In the genomic region with DNA sequence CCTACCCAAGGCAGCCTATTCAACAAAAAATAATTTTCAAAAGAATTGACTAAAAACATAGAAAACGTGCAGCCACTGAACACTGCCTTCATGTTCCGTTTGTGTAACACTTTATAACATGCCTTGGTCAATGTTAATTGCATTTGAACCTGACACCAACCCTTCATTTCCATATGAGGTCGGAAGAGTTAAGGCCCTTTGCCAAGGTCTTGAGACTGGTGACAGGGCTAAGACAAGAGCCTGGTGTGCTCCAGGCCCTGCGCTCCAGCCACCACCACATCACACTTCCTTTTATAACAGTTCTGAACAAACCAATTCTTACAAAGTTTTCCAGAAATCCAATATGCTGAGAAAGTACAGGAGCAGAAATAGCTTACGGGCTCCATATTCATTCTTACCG, we compare ENCODE assay signal across 18 cellular contexts. TPM values are rescaled to one million over a fixed set of nuclear protein-coding genes. Genes with fewer than 3 reads are reported as not detected.
DNase-seq lines count a peak whose midpoint lies in the region; ATAC-seq and TF ChIP-seq lines count a peak whose summit lies in the region.
"Had no signal": no experiment of that assay in that cellular context is flagged by ENCODE, and none has a peak within 500 bp of the region (broad histone marks: within the 10 kb centered on the region; RNA-seq: fewer than 3 reads in every experiment).

No MANE protein-coding gene starts in this region.

- H3K4me2 ChIP-seq in neural cell (ENCODE audit: low read length): no peak overlapping the region

- H3F3A ChIP-seq in neural cell (ENCODE audit: insufficient read depth, low read length, poor library complexity, severe bottlenecking): no peaks in the 10 kb centered on the region

- H3K9me2 ChIP-seq in neural cell (ENCODE audit: insufficient read depth, low read length): no peaks in the 10 kb centered on the region

- no peak for TF ChIP-seq RAD21 in neural cell (conservative IDR thresholded peaks at IDR 0.05)

- H3K36me3 ChIP-seq in neural cell (ENCODE audit: insufficient read depth, low read length) (peaks cover 12% of the 10 kb centered on the region), brain microvascular endothelial cell (replicated peaks) (no peaks in the 10 kb centered on the region), body of pancreas (replicated peaks in 1 of 2; ENCODE audit: insufficient read depth in 1 of 2, low read depth in 2 of 2) (no peaks in the 10 kb centered on the region)
- H3K36me3 ChIP-seq: SJCRH30 had no signal

- H2AFZ ChIP-seq in neural cell (ENCODE audit: low read depth, low read length): no peak overlapping the region

- H3K27me3 Mint-ChIP-seq in activated T-helper 1 cell treated with anti-CD3 and anti-CD28 coated beads, Interleukin-12 subunit alpha, Interleukin-12 subunit beta, Interleukin-2, Interleukin-4 antibody, amounts not matched to agents 30 ng/mL and 10 ng/mL and 1 ng/mL, durations not matched to agents 14 hours and 24 hours and 36 hours (ENCODE audit: insufficient read depth): no peaks in the 10 kb centered on the region
- H3K27me3 Mint-ChIP-seq: CD4-positive, alpha-beta memory T cell had no signal

- H3K27me3 ChIP-seq in neural cell (ENCODE audit: insufficient read depth, low read depth, low read length): no peaks in the 10 kb centered on the region
- no peaks in the 10 kb centered on the region for H3K27me3 ChIP-seq in brain microvascular endothelial cell (replicated peaks)
- no peaks in the 10 kb centered on the region for H3K27me3 ChIP-seq in body of pancreas
- H3K27me3 ChIP-seq: SJCRH30 had no signal

- H3K4me1 ChIP-seq in body of pancreas: peaks cover 39% of the 10 kb centered on the region

- 78% methylated on average over 6 of the region's 6 CpGs for WGBS in body of pancreas, 2 donors

- no peak for ATAC-seq in body of pancreas
- no peak for ATAC-seq in HG02884 (IDR thresholded peaks at IDR 0.05; ENCODE audit: unreplicated experiment)

- TF ChIP-seq CTCF in neural cell (IDR thresholded peaks at IDR 0.05; ENCODE audit: poor library complexity, severe bottlenecking) (no peak), brain microvascular endothelial cell (IDR thresholded peaks at IDR 0.05; ENCODE audit: low read depth, low read length, missing control alignments) (no peak), body of pancreas (IDR thresholded peaks at IDR 0.05) (no peak)

- no peaks in the 10 kb centered on the region for H4K20me1 ChIP-seq in neural cell (ENCODE audit: insufficient read depth)

- intact Hi-C loops in activated T-helper 1 cell treated with anti-CD3 and anti-CD28 coated beads, Interleukin-12 subunit alpha, Interleukin-12 subunit beta, Interleukin-2, Interleukin-4 antibody, amounts not matched to agents 30 ng/mL and 10 ng/mL and 1 ng/mL, durations not matched to agents 14 hours and 24 hours and 36 hours (cut with micrococcal nuclease): no loop called here
- intact Hi-C loops in body of pancreas (cut with DNase I): loop anchor here (10.0 kb wide), 1 partner anchor 189 kb away; no protein-coding TSS in a partner anchor

- peak overlapping the region; percentile 91 for H3K27ac ChIP-seq in caudate nucleus (ENCODE audit: low read depth, low read length)
- no peak overlapping the region for H3K27ac ChIP-seq in neural cell (ENCODE audit: low read length)
- no peak overlapping the region for H3K27ac ChIP-seq in brain microvascular endothelial cell
- H3K27ac ChIP-seq in body of pancreas: no peak overlapping the region
- H3K27ac ChIP-seq: SJCRH30 had no signal

- H3K27ac Mint-ChIP-seq in activated T-helper 1 cell treated with anti-CD3 and anti-CD28 coated beads, Interleukin-12 subunit alpha, Interleukin-12 subunit beta, Interleukin-2, Interleukin-4 antibody, amounts not matched to agents 30 ng/mL and 10 ng/mL and 1 ng/mL, durations not matched to agents 14 hours and 24 hours and 36 hours: no peak overlapping the region
- H3K27ac Mint-ChIP-seq: H9 had no signal

- in situ Hi-C loops in brain microvascular endothelial cell (cut with HindIII; ENCODE audit: low pct_ligation_motif_present, low sequenced_read_pairs): no loop called here

- H3K9ac ChIP-seq in neural cell (ENCODE audit: low read length): no peak overlapping the region

- H3K4me3 ChIP-seq in neural cell (ENCODE audit: low read length) (peak overlapping the region; percentile 13), brain microvascular endothelial cell (ENCODE audit: low read depth, low read length) (no peak overlapping the region), body of pancreas (no peak overlapping the region)
- H3K4me3 ChIP-seq: SJCRH30 had no signal

- H3K9me3 ChIP-seq in neural cell (ENCODE audit: low read length) (no peaks in the 10 kb centered on the region), body of pancreas (no peaks in the 10 kb centered on the region)
- H3K9me3 ChIP-seq: SJCRH30 had no signal

- H3K79me2 ChIP-seq in neural cell (replicated peaks; ENCODE audit: insufficient read depth, low read length): peaks cover 26% of the 10 kb centered on the region

- H3K9me3 Mint-ChIP-seq in activated T-helper 1 cell treated with anti-CD3 and anti-CD28 coated beads, Interleukin-12 subunit alpha, Interleukin-12 subunit beta, Interleukin-2, Interleukin-4 antibody, amounts not matched to agents 30 ng/mL and 10 ng/mL and 1 ng/mL, durations not matched to agents 14 hours and 24 hours and 36 hours: no peaks in the 10 kb centered on the region
- H3K9me3 Mint-ChIP-seq: H9 had no signal

- peaks cover 7% of the 10 kb centered on the region for H3K4me1 Mint-ChIP-seq in activated T-helper 1 cell treated with anti-CD3 and anti-CD28 coated beads, Interleukin-12 subunit alpha, Interleukin-12 subunit beta, Interleukin-2, Interleukin-4 antibody, amounts not matched to agents 30 ng/mL and 10 ng/mL and 1 ng/mL, durations not matched to agents 14 hours and 24 hours and 36 hours (ENCODE audit: low read depth)

- H3K36me3 Mint-ChIP-seq in activated T-helper 1 cell treated with anti-CD3 and anti-CD28 coated beads, Interleukin-12 subunit alpha, Interleukin-12 subunit beta, Interleukin-2, Interleukin-4 antibody, amounts not matched to agents 30 ng/mL and 10 ng/mL and 1 ng/mL, durations not matched to agents 14 hours and 24 hours and 36 hours (ENCODE audit: low read depth): peaks cover 1% of the 10 kb centered on the region

- H3K4me3 Mint-ChIP-seq in activated T-helper 1 cell treated with anti-CD3 and anti-CD28 coated beads, Interleukin-12 subunit alpha, Interleukin-12 subunit beta, Interleukin-2, Interleukin-4 antibody, amounts not matched to agents 30 ng/mL and 10 ng/mL and 1 ng/mL, durations not matched to agents 14 hours and 24 hours and 36 hours: no peak overlapping the region
- H3K4me3 Mint-ChIP-seq: H9 had no signal

- no peak for TF ChIP-seq EP300 in neural cell (conservative IDR thresholded peaks at IDR 0.05; ENCODE audit: poor library complexity, severe bottlenecking)

- TF ChIP-seq POLR2A in body of pancreas (IDR thresholded peaks at IDR 0.05): no peak

- DNase-seq in Ammon's horn (ENCODE audit: low spot score) (peak; percentile 54), ELF-1 (ENCODE audit: low read depth, low spot score) (peak; percentile 21), caudate nucleus (lab: John Stamatoyannopoulos, UW) (peak in 4 of 61 donors; percentile 13 to 53 (median 15)), brain microvascular endothelial cell (no peak), body of pancreas (no peak)
- no peak for DNase-seq in activated T-helper 1 cell treated with anti-CD3 and anti-CD28 coated beads, Interleukin-12 subunit alpha, Interleukin-12 subunit beta, Interleukin-2, Interleukin-4 antibody, amounts not matched to agents 30 ng/mL and 10 ng/mL and 1 ng/mL, durations not matched to agents 14 hours and 24 hours and 36 hours (ENCODE audit: low spot score)
- DNase-seq: AML-193; CD4-positive, alpha-beta memory T cell; H9; NCI-H1436; NCI-H2081; NCI-H524 treated with DMSO at 0.1 percent for 48 hours; OCI-M1; RPMI8226; SJCRH30 had no signal

TF ChIP-seq in neural cell, 6 proteins besides CTCF, POLR2A, EP300 and RAD21 (continues in another document):
- no peak for TF ChIP-seq TAF1 (IDR thresholded peaks at IDR 0.05; ENCODE audit: low read depth)
- TF ChIP-seq SMC3 (conservative IDR thresholded peaks at IDR 0.05; ENCODE audit: poor library complexity): no peak
- TF ChIP-seq, protein P1, sequence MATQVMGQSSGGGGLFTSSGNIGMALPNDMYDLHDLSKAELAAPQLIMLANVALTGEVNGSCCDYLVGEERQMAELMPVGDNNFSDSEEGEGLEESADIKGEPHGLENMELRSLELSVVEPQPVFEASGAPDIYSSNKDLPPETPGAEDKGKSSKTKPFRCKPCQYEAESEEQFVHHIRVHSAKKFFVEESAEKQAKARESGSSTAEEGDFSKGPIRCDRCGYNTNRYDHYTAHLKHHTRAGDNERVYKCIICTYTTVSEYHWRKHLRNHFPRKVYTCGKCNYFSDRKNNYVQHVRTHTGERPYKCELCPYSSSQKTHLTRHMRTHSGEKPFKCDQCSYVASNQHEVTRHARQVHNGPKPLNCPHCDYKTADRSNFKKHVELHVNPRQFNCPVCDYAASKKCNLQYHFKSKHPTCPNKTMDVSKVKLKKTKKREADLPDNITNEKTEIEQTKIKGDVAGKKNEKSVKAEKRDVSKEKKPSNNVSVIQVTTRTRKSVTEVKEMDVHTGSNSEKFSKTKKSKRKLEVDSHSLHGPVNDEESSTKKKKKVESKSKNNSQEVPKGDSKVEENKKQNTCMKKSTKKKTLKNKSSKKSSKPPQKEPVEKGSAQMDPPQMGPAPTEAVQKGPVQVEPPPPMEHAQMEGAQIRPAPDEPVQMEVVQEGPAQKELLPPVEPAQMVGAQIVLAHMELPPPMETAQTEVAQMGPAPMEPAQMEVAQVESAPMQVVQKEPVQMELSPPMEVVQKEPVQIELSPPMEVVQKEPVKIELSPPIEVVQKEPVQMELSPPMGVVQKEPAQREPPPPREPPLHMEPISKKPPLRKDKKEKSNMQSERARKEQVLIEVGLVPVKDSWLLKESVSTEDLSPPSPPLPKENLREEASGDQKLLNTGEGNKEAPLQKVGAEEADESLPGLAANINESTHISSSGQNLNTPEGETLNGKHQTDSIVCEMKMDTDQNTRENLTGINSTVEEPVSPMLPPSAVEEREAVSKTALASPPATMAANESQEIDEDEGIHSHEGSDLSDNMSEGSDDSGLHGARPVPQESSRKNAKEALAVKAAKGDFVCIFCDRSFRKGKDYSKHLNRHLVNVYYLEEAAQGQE (IDR thresholded peaks at IDR 0.05; ENCODE audit: borderline replicate concordance): no peak
- TF ChIP-seq EZH2 (IDR thresholded peaks at IDR 0.05; ENCODE audit: borderline replicate concordance, insufficient read depth, low read length, poor library complexity, severe bottlenecking): no peak

RNA-seq across cellular contexts. Expression of a gene that starts 4.2 kb away (rescaled TPM):
- 197 and 222 TPM in 2 replicates for polyA plus RNA-seq in neural cell
- 95.2 and 123 TPM in 2 replicates for polyA minus RNA-seq in neural cell
- total RNA-seq in activated T-helper 1 cell treated with anti-CD3 and anti-CD28 coated beads, Interleukin-12 subunit alpha, Interleukin-12 subunit beta, Interleukin-2, Interleukin-4 antibody, amounts not matched to agents 30 ng/mL and 10 ng/mL and 1 ng/mL, durations not matched to agents 14 hours and 24 hours and 36 hours: 7.4 and 12.3 TPM in 2 replicates
- total RNA-seq in body of pancreas: 10 to 100 TPM; 14.3 to 19.1 TPM

RNA-seq across cellular contexts. Expression of a gene that starts 49.2 kb away (rescaled TPM):
- not detected in 2 replicates for polyA plus RNA-seq in neural cell
- not detected in 2 replicates for polyA minus RNA-seq in neural cell
- total RNA-seq in activated T-helper 1 cell treated with anti-CD3 and anti-CD28 coated beads, Interleukin-12 subunit alpha, Interleukin-12 subunit beta, Interleukin-2, Interleukin-4 antibody, amounts not matched to agents 30 ng/mL and 10 ng/mL and 1 ng/mL, durations not matched to agents 14 hours and 24 hours and 36 hours: not detected in 2 replicates
- total RNA-seq in body of pancreas: not detected
- total RNA-seq: CD4-positive, alpha-beta memory T cell; Daoy; H9; SJCRH30 had no signal
- polyA plus RNA-seq: CD4-positive, alpha-beta memory T cell had no signal

Comparison
In these comparisons a context has a peak if more than half of its experiments do, and no peak if none do; other contexts are left out.
1. DNase-seq: peak in Ammon's horn (single experiment) and ELF-1 (single experiment); none in activated T-helper 1 cell treated with anti-CD3 and anti-CD28 coated beads, Interleukin-12 subunit alpha, Interleukin-12 subunit beta, Interleukin-2, Interleukin-4 antibody, amounts not matched to agents 30 ng/mL and 10 ng/mL and 1 ng/mL, durations not matched to agents 14 hours and 24 hours and 36 hours (single experiment), brain microvascular endothelial cell (single experiment) and body of pancreas (0 of 4).